In the genomic region with DNA sequence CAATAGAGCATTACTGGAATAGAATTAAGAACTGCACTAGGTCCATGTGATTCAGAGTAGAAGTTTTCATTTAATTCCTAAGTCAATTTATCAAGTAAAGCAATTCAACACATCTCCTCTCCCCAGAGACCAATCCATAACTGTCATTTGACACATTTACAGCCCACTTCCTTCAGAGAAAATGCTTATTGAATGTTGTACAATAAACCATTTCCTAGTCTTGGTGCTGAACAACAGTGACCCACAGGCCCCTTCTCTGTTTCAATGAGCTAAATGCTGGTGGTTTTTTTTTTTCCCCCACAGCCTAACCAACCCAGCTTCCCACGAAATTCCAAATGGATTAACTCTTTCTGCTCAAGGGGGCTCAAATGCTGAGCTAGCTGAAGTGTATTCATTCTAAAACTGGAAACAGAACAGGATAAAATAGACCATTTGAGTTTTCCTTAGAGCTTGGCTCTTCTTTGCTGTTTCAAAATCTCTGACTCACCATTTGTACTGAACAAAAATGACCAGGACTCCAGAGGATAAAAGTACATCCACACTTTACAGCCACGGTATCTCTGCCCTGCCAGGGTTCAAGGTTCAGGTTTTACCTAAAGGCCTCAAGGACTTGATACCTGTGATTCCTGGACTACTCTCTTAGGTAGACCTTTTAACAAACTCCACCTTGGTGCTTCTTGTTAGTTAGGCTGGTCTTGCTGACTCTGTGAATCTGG, we compare ENCODE assay signal across 14 cellular contexts.
DNase-seq lines count a peak whose midpoint lies in the region; ATAC-seq, FAIRE-seq and TF ChIP-seq lines count a peak whose summit lies in the region.
"Had no signal": no experiment of that assay in that cellular context is flagged by ENCODE, and none has a peak within 500 bp of the region (broad histone marks: within the 10 kb centered on the region; RNA-seq: fewer than 3 reads in every experiment).

No MANE protein-coding gene starts in this region.

- H3K4me3 ChIP-seq in A673 (ENCODE audit: low read depth, low read length, poor library complexity, severe bottlenecking) (peak overlapping the region; percentile 4), Karpas-422 (ENCODE audit: low read length) (peak overlapping the region; percentile 45)

- H3K9me2 ChIP-seq in Karpas-422 (replicated peaks; ENCODE audit: insufficient read depth, low read length): no peaks in the 10 kb centered on the region

- CTCF ChIA-PET in A673 (lab: Charles Lee): interaction anchor here (0.8 to 1.1 kb wide), 3 partner anchors 12 to 78 kb away, joined by 3 to 7 read pairs (median 3); no protein-coding TSS in a partner anchor

- peaks cover 29% of the 10 kb centered on the region for H3K4me1 Mint-ChIP-seq in nephron
- peaks cover 7% of the 10 kb centered on the region for H3K4me1 Mint-ChIP-seq in chondrocyte (ENCODE audit: low read depth)
- H3K4me1 Mint-ChIP-seq: naive thymus-derived CD4-positive, alpha-beta T cell had no signal

- H3K27ac Mint-ChIP-seq in nephron (peak overlapping the region in 2 of 3 experiments; percentile 0 to 66), chondrocyte (ENCODE audit: unreplicated experiment) (no peak overlapping the region)
- H3K27ac Mint-ChIP-seq: activated naive CD4-positive, alpha-beta T cell treated with anti-CD3 and anti-CD28 coated beads, Interleukin-2, amount 50 U/mL, for 72 hours; naive thymus-derived CD4-positive, alpha-beta T cell had no signal

- no peaks in the 10 kb centered on the region for H3K9me3 Mint-ChIP-seq in nephron
- no peaks in the 10 kb centered on the region for H3K9me3 Mint-ChIP-seq in chondrocyte (ENCODE audit: low read depth)
- H3K9me3 Mint-ChIP-seq: activated naive CD4-positive, alpha-beta T cell treated with anti-CD3 and anti-CD28 coated beads, Interleukin-2, amount 50 U/mL, for 72 hours; naive thymus-derived CD4-positive, alpha-beta T cell had no signal

- H3K9me3 ChIP-seq in A673 (ENCODE audit: low read depth, low read length, poor library complexity, severe bottlenecking): no peaks in the 10 kb centered on the region
- H3K9me3 ChIP-seq in Karpas-422 (ENCODE audit: low read length): no peaks in the 10 kb centered on the region

- H3K4me1 ChIP-seq in A673 (ENCODE audit: insufficient read depth, low read length, poor library complexity, severe bottlenecking) (peaks cover 54% of the 10 kb centered on the region), Karpas-422 (ENCODE audit: low read length) (peaks cover 72% of the 10 kb centered on the region)

- H3K36me3 ChIP-seq in A673 (ENCODE audit: insufficient read depth, low read length, poor library complexity, severe bottlenecking) (no peaks in the 10 kb centered on the region), Karpas-422 (ENCODE audit: insufficient read depth, low read length) (no peaks in the 10 kb centered on the region)

- BruUV-seq in A673 (replicated peaks; lab: Mats Ljungman, UMichigan): no TSS peak

- no peaks in the 10 kb centered on the region for H4K20me1 ChIP-seq in Karpas-422 (ENCODE audit: insufficient read depth, low read depth, low read length)

- peak overlapping the region; percentile 64 for H3K4me2 ChIP-seq in Karpas-422 (ENCODE audit: low read depth, low read length, poor library complexity, severe bottlenecking)

- ATAC-seq in HG03025 (IDR thresholded peaks at IDR 0.05; ENCODE audit: low FRiP score, unreplicated experiment): no peak
- ATAC-seq: activated naive CD4-positive, alpha-beta T cell treated with anti-CD3 and anti-CD28 coated beads, Interleukin-2, amount 50 U/mL, for 72 hours; naive thymus-derived CD4-positive, alpha-beta T cell had no signal

- DNase-seq in A673 (ENCODE audit: low spot score) (peak; percentile 99), Karpas-422 (peak; percentile 85), NCI-H345 treated with DMSO at 0.1 percent for 48 hours (lab: John Stamatoyannopoulos, UW; ENCODE audit: unreplicated experiment) (no peak), activated gamma-delta T cell (lab: John Stamatoyannopoulos, UW) (no peak), chondrocyte (ENCODE audit: low spot score) (no peak)
- DNase-seq: activated CD4-positive, alpha-beta T cell treated with anti-CD3 and anti-CD28 coated beads, Interleukin-2, amount 50 U/mL, for 48 hours; effector CD4-positive, alpha-beta T cell; naive thymus-derived CD4-positive, alpha-beta T cell; NCI-H2029; stimulated activated naive CD4-positive, alpha-beta T cell treated with Interleukin-2 at 50 U/mL for 16 hours had no signal

- H3K27ac ChIP-seq in A673 (ENCODE audit: low read depth, low read length, poor library complexity, severe bottlenecking) (peak overlapping the region; percentile 82), Karpas-422 (ENCODE audit: low read length) (peak overlapping the region; percentile 96)

- FAIRE-seq in endometrium (lab: Jason Lieb, UNC): peak; percentile 41

- H3K79me2 ChIP-seq in Karpas-422 (ENCODE audit: low read length): no peaks in the 10 kb centered on the region

- H3K36me3 Mint-ChIP-seq in nephron (ENCODE audit: low read depth): no peaks in the 10 kb centered on the region
- H3K36me3 Mint-ChIP-seq in chondrocyte (ENCODE audit: low read depth): no peaks in the 10 kb centered on the region
- H3K36me3 Mint-ChIP-seq: activated naive CD4-positive, alpha-beta T cell treated with anti-CD3 and anti-CD28 coated beads, Interleukin-2, amount 50 U/mL, for 72 hours; naive thymus-derived CD4-positive, alpha-beta T cell had no signal

- intact Hi-C loops in A673 (cut with micrococcal nuclease; ENCODE audit: unreplicated experiment): no loop called here

- POLR2A ChIA-PET in A673 (lab: Charles Lee; ENCODE audit: low non-redundant PET): interaction anchor here (1.3 kb wide), 1 partner anchor 29 kb away, joined by 3 read pairs; no protein-coding TSS in a partner anchor

- no peak overlapping the region for H3K4me3 Mint-ChIP-seq in nephron
- H3K4me3 Mint-ChIP-seq in chondrocyte (ENCODE audit: unreplicated experiment): no peak overlapping the region
- H3K4me3 Mint-ChIP-seq: naive thymus-derived CD4-positive, alpha-beta T cell had no signal

- TF ChIP-seq CTCF in A673 (conservative IDR thresholded peaks at IDR 0.05; ENCODE audit: low read depth, low read length) (no peak), nephron (IDR thresholded peaks at IDR 0.05; ENCODE audit: unreplicated experiment in 3 of 3) (no peak), chondrocyte (IDR thresholded peaks at IDR 0.05) (no peak)

- H3K27me3 Mint-ChIP-seq in nephron (ENCODE audit: low read depth): peaks cover 4% of the 10 kb centered on the region
- peaks cover 2% of the 10 kb centered on the region for H3K27me3 Mint-ChIP-seq in chondrocyte (ENCODE audit: low read depth)

- 0 out of 2 replicates have a peak overlapping the region, but pooled peaks have one; percentile 19 for H2AFZ ChIP-seq in Karpas-422 (ENCODE audit: low read length)

- H3K9ac ChIP-seq in Karpas-422 (ENCODE audit: low read length): peak overlapping the region; percentile 51

- H3K27me3 ChIP-seq in A673 (replicated peaks; ENCODE audit: insufficient read depth, low read depth, low read length, poor library complexity) (no peaks in the 10 kb centered on the region), Karpas-422 (ENCODE audit: low read length) (no peaks in the 10 kb centered on the region)

Comparison
In these comparisons a context has a peak if more than half of its experiments do, and no peak if none do; other contexts are left out.
1. DNase-seq: peak in A673 (single experiment) and Karpas-422 (single experiment); none in NCI-H345 treated with DMSO at 0.1 percent for 48 hours (single experiment), activated gamma-delta T cell (single experiment) and chondrocyte (single experiment).